ENCODE assay signal across 21 cellular contexts in the genomic region with DNA sequence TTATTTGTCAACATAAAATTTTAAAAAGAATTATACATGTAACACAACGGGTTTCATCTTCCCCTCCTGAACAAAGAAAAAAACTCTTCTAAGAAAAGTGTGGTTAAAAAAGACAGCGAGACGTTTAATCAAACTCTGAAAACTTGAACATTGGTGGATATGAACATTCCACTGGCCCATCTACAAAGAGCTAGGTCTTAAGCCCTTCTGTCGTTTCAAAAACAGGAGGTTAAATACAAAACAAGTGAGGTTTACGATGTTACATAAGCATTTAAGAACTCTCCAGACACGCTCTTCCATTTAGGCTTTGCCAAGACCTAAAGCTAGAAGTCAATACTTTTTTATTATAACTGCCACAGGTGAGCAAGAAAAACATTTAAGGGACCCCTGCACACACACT.
"Had no signal": no experiment of that assay in that cellular context is flagged by ENCODE, and none has a peak within 500 bp of the region (broad histone marks: within the 10 kb centered on the region; RNA-seq: fewer than 3 reads in every experiment).

No MANE protein-coding gene starts in this region.

- H3K27ac ChIP-seq: breast epithelium had no signal

- H3K36me3 ChIP-seq: breast epithelium had no signal

- H3K36me3 Mint-ChIP-seq: activated CD4-positive, alpha-beta memory T cell treated with anti-CD3 and anti-CD28 coated beads for 36 hours; WTC11 had no signal

- H3K9me3 Mint-ChIP-seq: activated CD4-positive, alpha-beta memory T cell treated with anti-CD3 and anti-CD28 coated beads for 36 hours; activated CD4-positive, alpha-beta T cell treated with anti-CD3 and anti-CD28 coated beads, Interleukin-2, amount 10 ng/mL, durations not matched to agents 24 days and 14 days; activated T-cell treated with anti-CD3 and anti-CD28 coated beads, Interleukin-2, amount 50 U/mL, for 72 hours; activated T-helper 2 cell treated with anti-CD3 and anti-CD28 coated beads, Interferon-gamma antibody, Interleukin-2, Interleukin-4, amounts not matched to agents 10 μg/mL and 5 μg/mL and 100 μg/mL, durations not matched to agents 14 hours and 24 hours and 36 hours; WTC11 had no signal

- H3K27ac Mint-ChIP-seq: activated CD4-positive, alpha-beta memory T cell treated with anti-CD3 and anti-CD28 coated beads for 36 hours; activated CD4-positive, alpha-beta T cell treated with anti-CD3 and anti-CD28 coated beads, Interleukin-2, amount 10 ng/mL, durations not matched to agents 24 days and 14 days; activated naive CD8-positive, alpha-beta T cell treated with anti-CD3 and anti-CD28 coated beads, Interleukin-2, amount 10 ng/mL, durations not matched to agents 7 days and 5 days; activated T-cell treated with anti-CD3 and anti-CD28 coated beads, Interleukin-2, amount 50 U/mL, for 72 hours; activated T-helper 2 cell treated with anti-CD3 and anti-CD28 coated beads, Interferon-gamma antibody, Interleukin-2, Interleukin-4, amounts not matched to agents 10 μg/mL and 5 μg/mL and 100 μg/mL, durations not matched to agents 14 hours and 24 hours and 36 hours had no signal

- H3K4me3 Mint-ChIP-seq: activated CD4-positive, alpha-beta memory T cell treated with anti-CD3 and anti-CD28 coated beads for 36 hours; activated CD4-positive, alpha-beta T cell treated with anti-CD3 and anti-CD28 coated beads, Interleukin-2, amount 10 ng/mL, durations not matched to agents 24 days and 14 days; activated naive CD8-positive, alpha-beta T cell treated with anti-CD3 and anti-CD28 coated beads, Interleukin-2, amount 10 ng/mL, durations not matched to agents 7 days and 5 days; T-helper 17 cell; WTC11 had no signal

- H3K27me3 ChIP-seq: breast epithelium had no signal

- H3K27me3 Mint-ChIP-seq: activated CD4-positive, alpha-beta memory T cell treated with anti-CD3 and anti-CD28 coated beads for 36 hours; activated CD4-positive, alpha-beta T cell treated with anti-CD3 and anti-CD28 coated beads, Interleukin-2, amount 10 ng/mL, durations not matched to agents 24 days and 14 days; activated naive CD8-positive, alpha-beta T cell treated with anti-CD3 and anti-CD28 coated beads, Interleukin-2, amount 10 ng/mL, durations not matched to agents 7 days and 5 days; T-helper 17 cell had no signal

- DNase-seq: activated CD4-positive, alpha-beta memory T cell treated with anti-CD3 and anti-CD28 coated beads for 36 hours; activated CD4-positive, alpha-beta T cell treated with anti-CD3 and anti-CD28 coated beads, Interleukin-2, amount 10 ng/mL, durations not matched to agents 24 days and 14 days; activated CD4-positive, CD25-positive, alpha-beta regulatory T cell treated with anti-CD3 and anti-CD28 coated beads, Interleukin-2, amount 50 U/mL, for 72 hours; activated CD8-positive, alpha-beta memory T cell treated with anti-CD3 and anti-CD28 coated beads, Interleukin-2, amount 50 U/mL, for 4 hours; activated gamma-delta T cell treated with Interleukin-2 at 50 U/mL for 16 hours; activated naive CD8-positive, alpha-beta T cell treated with anti-CD3 and anti-CD28 coated beads, Interleukin-2, amount 10 ng/mL, durations not matched to agents 7 days and 5 days; activated T-cell treated with anti-CD3 and anti-CD28 coated beads, Interleukin-2, amount 50 U/mL, for 72 hours; aorta; caudate nucleus; KG1; NCI-H1048; NCI-H146; NCI-H1930; NCI-H345; NCI-H510A treated with DMSO at 0.1 percent for 48 hours; SHP77; T-helper 17 cell; T-helper 9 cell had no signal

- H3K9me3 ChIP-seq: breast epithelium had no signal

- H3K4me3 ChIP-seq: breast epithelium had no signal
